10 cellular contexts compared by ENCODE assay signal in genomic region chr1:23957096-23957495, GRCh38.
DNase-seq lines count a peak whose midpoint lies in the region; TF ChIP-seq lines count a peak whose summit lies in the region.
"Had no signal": no experiment of that assay in that cellular context is flagged by ENCODE, and none has a peak within 500 bp of the region (broad histone marks: within the 10 kb centered on the region; RNA-seq: fewer than 3 reads in every experiment).

No MANE protein-coding gene starts in this region.

- peak overlapping the region; percentile 98 for H3K27ac ChIP-seq in parathyroid adenoma

- H2AFZ ChIP-seq in parathyroid adenoma = peak overlapping the region; percentile 28

- no peak overlapping the region for H3K9ac ChIP-seq in parathyroid adenoma

- no peaks in the 10 kb centered on the region for H3K36me3 ChIP-seq in parathyroid adenoma (ENCODE audit: control insufficient read depth, insufficient read depth, low read length)

- no peak for TF ChIP-seq CTCF in parathyroid adenoma (IDR thresholded peaks at IDR 0.05)

- DNase-seq in NCI-H1105 treated with DMSO at 0.1 percent for 48 hours (lab: John Stamatoyannopoulos, UW) (peak; percentile 24), NCI-H1105 (lab: John Stamatoyannopoulos, UW) (no peak), NCI-H524 (lab: John Stamatoyannopoulos, UW) (peak; percentile 95 to 97), ecto neural progenitor cell (ENCODE audit: low spot score) (peak; percentile 54), HPDE6-E6E7 (ENCODE audit: extremely low spot score) (no peak), NK-92 (lab: John Stamatoyannopoulos, UW; ENCODE audit: unreplicated experiment) (no peak)
- DNase-seq in central memory CD4-positive, alpha-beta T cell = no peak
- DNase-seq: NK-92 treated with Interleukin-12 subunit alpha and Interleukin-12 subunit beta, amount 100 ng/mL, for 24 hours had no signal

- H3K4me1 ChIP-seq in parathyroid adenoma = peaks cover 6% of the 10 kb centered on the region

- H3K4me3 ChIP-seq in parathyroid adenoma (ENCODE audit: low read depth, low read length) = peak overlapping the region; percentile 0

- no peaks in the 10 kb centered on the region for H3K9me3 ChIP-seq in parathyroid adenoma (ENCODE audit: control insufficient read depth, low read length)
- H3K9me3 ChIP-seq: neutrophil had no signal

- H3K27me3 ChIP-seq in parathyroid adenoma (ENCODE audit: control insufficient read depth, insufficient read depth, low read length) = no peaks in the 10 kb centered on the region
- H3K27me3 ChIP-seq: neutrophil had no signal

- peak overlapping the region; percentile 48 for H3K4me2 ChIP-seq in parathyroid adenoma (ENCODE audit: low read length)

- no peaks in the 10 kb centered on the region for H3K79me2 ChIP-seq in parathyroid adenoma

Comparison
In these comparisons a context has a peak if more than half of its experiments do, and no peak if none do; other contexts are left out.
1. DNase-seq: peak in NCI-H1105 treated with DMSO at 0.1 percent for 48 hours (single experiment), NCI-H524 (2 of 2) and ecto neural progenitor cell (single experiment); none in NCI-H1105 (single experiment), central memory CD4-positive, alpha-beta T cell (single experiment), HPDE6-E6E7 (single experiment) and NK-92 (single experiment).